1 cellular context compared by ENCODE assay signal in genomic region chr3:130933801-130934345, GRCh38.
TF ChIP-seq lines count a peak whose summit lies in the region.

No MANE protein-coding gene starts in this region.

TF ChIP-seq in SK-N-SH, 30 proteins besides CTCF, POLR2A, EP300 and RAD21:
- no peak for TF ChIP-seq USF1 (IDR thresholded peaks at IDR 0.05; ENCODE audit: borderline replicate concordance, low read depth)
- no peak for TF ChIP-seq FOXM1 (IDR thresholded peaks at IDR 0.05; ENCODE audit: low read depth)
- TF ChIP-seq USF2 (IDR thresholded peaks at IDR 0.05; ENCODE audit: borderline replicate concordance, low read depth, low read length): no peak
- TF ChIP-seq MAX (IDR thresholded peaks at IDR 0.05; ENCODE audit: low read depth): no peak
- no peak for TF ChIP-seq NRF1 (IDR thresholded peaks at IDR 0.05; ENCODE audit: low read depth, low read length)
- TF ChIP-seq RFX5 (IDR thresholded peaks at IDR 0.05; ENCODE audit: low read length): no peak
- no peak for TF ChIP-seq TCF12 (IDR thresholded peaks at IDR 0.05)
- TF ChIP-seq FOXJ3 (CRISPR knock-in tag; IDR thresholded peaks at IDR 0.05): no peak
- no peak for TF ChIP-seq EZH2phosphoT487 (IDR thresholded peaks at IDR 0.05; ENCODE audit: borderline replicate concordance, low read depth)
- TF ChIP-seq POLR2AphosphoS5 (IDR thresholded peaks at IDR 0.05; ENCODE audit: low read depth, low read length): no peak
- TF ChIP-seq RXRA (IDR thresholded peaks at IDR 0.05; ENCODE audit: borderline replicate concordance, low read depth): no peak
- no peak for TF ChIP-seq CHD2 (IDR thresholded peaks at IDR 0.05; ENCODE audit: low read length, partially characterized antibody)
- no peak for TF ChIP-seq PBX3 (IDR thresholded peaks at IDR 0.05)
- TF ChIP-seq MEF2A (IDR thresholded peaks at IDR 0.05; ENCODE audit: borderline replicate concordance, low read depth): no peak
- no peak for TF ChIP-seq SMC3 (IDR thresholded peaks at IDR 0.05; ENCODE audit: low read depth, low read length)
- TF ChIP-seq SIN3A (IDR thresholded peaks at IDR 0.05; ENCODE audit: borderline replicate concordance, low read depth, low read length): no peak
- TF ChIP-seq MXI1 (IDR thresholded peaks at IDR 0.05; ENCODE audit: low read depth, low read length): no peak
- no peak for TF ChIP-seq ZBTB33 (IDR thresholded peaks at IDR 0.05; ENCODE audit: borderline replicate concordance, low read depth)
- TF ChIP-seq ELF1 (IDR thresholded peaks at IDR 0.05): no peak
- no peak for TF ChIP-seq JUND (IDR thresholded peaks at IDR 0.05)
